In genomic region chr3:170221924-170222646, GRCh38 we compare ENCODE assay signal across 8 cellular contexts. TPM values are rescaled to one million over a fixed set of nuclear protein-coding genes. Genes with fewer than 3 reads are reported as not detected.
A peak's percentile ranks its signal among the peaks of the same experiment; 100 is the strongest.
DNase-seq lines count a peak whose midpoint lies in the region; ATAC-seq, FAIRE-seq and TF ChIP-seq lines count a peak whose summit lies in the region.

TSS of gene PRKCI (plus strand) at chr3:170222424. CDS start at chr3:170222670, 246 bp downstream.

- H3K36me3 ChIP-seq in BE2C: no peaks in the 10 kb centered on the region

- H3K4me1 ChIP-seq in BE2C: no peaks in the 10 kb centered on the region

- no peaks in the 10 kb centered on the region for H3K27me3 ChIP-seq in BE2C

- peak; percentile 91 for ATAC-seq in HG03457 (IDR thresholded peaks at IDR 0.05; ENCODE audit: unreplicated experiment)
- ATAC-seq in left colon: peak; percentile 97

- no peaks in the 10 kb centered on the region for H3K9me3 Mint-ChIP-seq in activated CD4-positive, alpha-beta T cell treated with anti-CD3 and anti-CD28 coated beads, Interleukin-2, amount 10 ng/mL, durations not matched to agents 7 days and 5 days

- intact Hi-C loops in left colon (cut with DNase I, micrococcal nuclease): no loop called here

- H3K36me3 Mint-ChIP-seq in activated CD4-positive, alpha-beta T cell treated with anti-CD3 and anti-CD28 coated beads, Interleukin-2, amount 10 ng/mL, durations not matched to agents 7 days and 5 days (ENCODE audit: low read depth): no peaks in the 10 kb centered on the region

- DNase-seq in BE2C (peak; percentile 95), GM19239 (ENCODE audit: insufficient read length, low spot score) (peak; percentile 75), NCI-H526 (lab: John Stamatoyannopoulos, UW) (peak; percentile 97 to 99), cortex of kidney (lab: John Stamatoyannopoulos, UW) (peak; percentile 80), left colon (peak; percentile 96 to 97)
- DNase-seq in activated CD4-positive, alpha-beta T cell treated with anti-CD3 and anti-CD28 coated beads, Interleukin-2, amount 10 ng/mL, durations not matched to agents 7 days and 5 days: peak; percentile 92
- DNase-seq in stimulated activated CD4-positive, alpha-beta T cell treated with anti-CD3 and anti-CD28 coated beads, Interleukin-1b, Interleukin-23, amount 100 ng/mL, for 48 hours: peak; percentile 92

- peak within 1 kb of the TSS; percentile 98 for H3K27ac Mint-ChIP-seq in activated CD4-positive, alpha-beta T cell treated with anti-CD3 and anti-CD28 coated beads, Interleukin-2, amount 10 ng/mL, durations not matched to agents 7 days and 5 days

- TF ChIP-seq CTCF in BE2C (IDR thresholded peaks at IDR 0.05; ENCODE audit: low read depth, low read length): no peak

- H3K4me1 Mint-ChIP-seq in activated CD4-positive, alpha-beta T cell treated with anti-CD3 and anti-CD28 coated beads, Interleukin-2, amount 10 ng/mL, durations not matched to agents 7 days and 5 days: peaks cover 27% of the 10 kb centered on the region

- no peaks in the 10 kb centered on the region for H3K9me3 ChIP-seq in BE2C

- peak within 1 kb of the TSS; percentile 77 for H3K4me3 Mint-ChIP-seq in activated CD4-positive, alpha-beta T cell treated with anti-CD3 and anti-CD28 coated beads, Interleukin-2, amount 10 ng/mL, durations not matched to agents 7 days and 5 days

- H3K27me3 Mint-ChIP-seq in activated CD4-positive, alpha-beta T cell treated with anti-CD3 and anti-CD28 coated beads, Interleukin-2, amount 10 ng/mL, durations not matched to agents 7 days and 5 days: no peaks in the 10 kb centered on the region

- POLR2A ChIA-PET in activated CD4-positive, alpha-beta T cell treated with anti-CD3 and anti-CD28 coated beads, Interleukin-2, amount 10 ng/mL, durations not matched to agents 7 days and 5 days (lab: Charles Lee): no interaction called here

- peak; percentile 98 for FAIRE-seq in GM19239 (lab: Jason Lieb, UNC)

- peak within 1 kb of the TSS; percentile 57 for H3K4me3 ChIP-seq in BE2C (ENCODE audit: low read depth, low read length)

- CTCF ChIA-PET in activated CD4-positive, alpha-beta T cell treated with anti-CD3 and anti-CD28 coated beads, Interleukin-2, amount 10 ng/mL, durations not matched to agents 7 days and 5 days (lab: Charles Lee): interaction anchor here (1.0 to 1.3 kb wide), 2 partner anchors 11 to 13 kb away, joined by 4 to 7 read pairs; no protein-coding TSS in a partner anchor

RNA-seq across cellular contexts. Expression of gene PRKCI, which starts in this region (rescaled TPM):
- polyA plus RNA-seq in BE2C (2012; ENCODE audit: insufficient read depth, insufficient read length, low read depth): 9.7 TPM
- 10 to 100 TPM; 24.5 to 26.5 TPM for total RNA-seq in activated CD4-positive, alpha-beta T cell treated with anti-CD3 and anti-CD28 coated beads, Interleukin-2, amount 10 ng/mL, durations not matched to agents 7 days and 5 days
- 10 to 100 TPM; 48.7 to 49.4 TPM for total RNA-seq in left colon

Comparison
In these comparisons a context has a peak if more than half of its experiments do, and no peak if none do; other contexts are left out.
1. Peak in every context shown above with its lines: DNase-seq, ATAC-seq and H3K4me3 ChIP-seq.